In genomic region chr3:165643433-165643824, GRCh38 we compare ENCODE assay signal across 1 cellular context.
TF ChIP-seq lines count a peak whose summit lies in the region.

No MANE protein-coding gene starts in this region.

TF ChIP-seq in GM23338, 12 proteins besides CTCF, POLR2A, EP300 and RAD21 (continued from another document):
- TF ChIP-seq, protein P1, sequence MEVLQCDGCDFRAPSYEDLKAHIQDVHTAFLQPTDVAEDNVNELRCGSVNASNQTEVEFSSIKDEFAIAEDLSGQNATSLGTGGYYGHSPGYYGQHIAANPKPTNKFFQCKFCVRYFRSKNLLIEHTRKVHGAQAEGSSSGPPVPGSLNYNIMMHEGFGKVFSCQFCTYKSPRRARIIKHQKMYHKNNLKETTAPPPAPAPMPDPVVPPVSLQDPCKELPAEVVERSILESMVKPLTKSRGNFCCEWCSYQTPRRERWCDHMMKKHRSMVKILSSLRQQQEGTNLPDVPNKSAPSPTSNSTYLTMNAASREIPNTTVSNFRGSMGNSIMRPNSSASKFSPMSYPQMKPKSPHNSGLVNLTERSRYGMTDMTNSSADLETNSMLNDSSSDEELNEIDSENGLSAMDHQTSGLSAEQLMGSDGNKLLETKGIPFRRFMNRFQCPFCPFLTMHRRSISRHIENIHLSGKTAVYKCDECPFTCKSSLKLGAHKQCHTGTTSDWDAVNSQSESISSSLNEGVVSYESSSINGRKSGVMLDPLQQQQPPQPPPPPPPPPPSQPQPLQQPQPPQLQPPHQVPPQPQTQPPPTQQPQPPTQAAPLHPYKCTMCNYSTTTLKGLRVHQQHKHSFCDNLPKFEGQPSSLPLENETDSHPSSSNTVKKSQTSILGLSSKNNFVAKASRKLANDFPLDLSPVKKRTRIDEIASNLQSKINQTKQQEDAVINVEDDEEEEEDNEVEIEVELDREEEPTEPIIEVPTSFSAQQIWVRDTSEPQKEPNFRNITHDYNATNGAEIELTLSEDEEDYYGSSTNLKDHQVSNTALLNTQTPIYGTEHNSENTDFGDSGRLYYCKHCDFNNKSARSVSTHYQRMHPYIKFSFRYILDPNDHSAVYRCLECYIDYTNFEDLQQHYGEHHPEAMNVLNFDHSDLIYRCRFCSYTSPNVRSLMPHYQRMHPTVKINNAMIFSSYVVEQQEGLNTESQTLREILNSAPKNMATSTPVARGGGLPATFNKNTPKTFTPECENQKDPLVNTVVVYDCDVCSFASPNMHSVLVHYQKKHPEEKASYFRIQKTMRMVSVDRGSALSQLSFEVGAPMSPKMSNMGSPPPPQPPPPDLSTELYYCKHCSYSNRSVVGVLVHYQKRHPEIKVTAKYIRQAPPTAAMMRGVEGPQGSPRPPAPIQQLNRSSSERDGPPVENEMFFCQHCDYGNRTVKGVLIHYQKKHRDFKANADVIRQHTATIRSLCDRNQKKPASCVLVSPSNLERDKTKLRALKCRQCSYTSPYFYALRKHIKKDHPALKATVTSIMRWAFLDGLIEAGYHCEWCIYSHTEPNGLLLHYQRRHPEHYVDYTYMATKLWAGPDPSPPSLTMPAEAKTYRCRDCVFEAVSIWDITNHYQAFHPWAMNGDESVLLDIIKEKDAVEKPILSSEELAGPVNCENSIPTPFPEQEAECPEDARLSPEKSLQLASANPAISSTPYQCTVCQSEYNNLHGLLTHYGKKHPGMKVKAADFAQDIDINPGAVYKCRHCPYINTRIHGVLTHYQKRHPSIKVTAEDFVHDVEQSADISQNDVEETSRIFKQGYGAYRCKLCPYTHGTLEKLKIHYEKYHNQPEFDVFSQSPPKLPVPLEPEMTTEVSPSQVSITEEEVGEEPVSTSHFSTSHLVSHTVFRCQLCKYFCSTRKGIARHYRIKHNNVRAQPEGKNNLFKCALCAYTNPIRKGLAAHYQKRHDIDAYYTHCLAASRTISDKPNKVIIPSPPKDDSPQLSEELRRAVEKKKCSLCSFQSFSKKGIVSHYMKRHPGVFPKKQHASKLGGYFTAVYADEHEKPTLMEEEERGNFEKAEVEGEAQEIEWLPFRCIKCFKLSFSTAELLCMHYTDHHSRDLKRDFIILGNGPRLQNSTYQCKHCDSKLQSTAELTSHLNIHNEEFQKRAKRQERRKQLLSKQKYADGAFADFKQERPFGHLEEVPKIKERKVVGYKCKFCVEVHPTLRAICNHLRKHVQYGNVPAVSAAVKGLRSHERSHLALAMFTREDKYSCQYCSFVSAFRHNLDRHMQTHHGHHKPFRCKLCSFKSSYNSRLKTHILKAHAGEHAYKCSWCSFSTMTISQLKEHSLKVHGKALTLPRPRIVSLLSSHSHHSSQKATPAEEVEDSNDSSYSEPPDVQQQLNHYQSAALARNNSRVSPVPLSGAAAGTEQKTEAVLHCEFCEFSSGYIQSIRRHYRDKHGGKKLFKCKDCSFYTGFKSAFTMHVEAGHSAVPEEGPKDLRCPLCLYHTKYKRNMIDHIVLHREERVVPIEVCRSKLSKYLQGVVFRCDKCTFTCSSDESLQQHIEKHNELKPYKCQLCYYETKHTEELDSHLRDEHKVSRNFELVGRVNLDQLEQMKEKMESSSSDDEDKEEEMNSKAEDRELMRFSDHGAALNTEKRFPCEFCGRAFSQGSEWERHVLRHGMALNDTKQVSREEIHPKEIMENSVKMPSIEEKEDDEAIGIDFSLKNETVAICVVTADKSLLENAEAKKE (CRISPR knock-in tag; IDR thresholded peaks at IDR 0.05) = no peak
- TF ChIP-seq CREB1 (CRISPR knock-in tag; IDR thresholded peaks at IDR 0.05; ENCODE audit: low read depth) (no peak), EZH2 (IDR thresholded peaks at IDR 0.05; ENCODE audit: low read depth, unreplicated experiment) (no peak), ZNF331 (CRISPR knock-in tag; IDR thresholded peaks at IDR 0.05; ENCODE audit: low read depth) (no peak), EZH2phosphoT487 (IDR thresholded peaks at IDR 0.05; ENCODE audit: unreplicated experiment) (no peak), STAT1 (IDR thresholded peaks at IDR 0.05; ENCODE audit: unreplicated experiment) (no peak)
